In the genomic region with DNA sequence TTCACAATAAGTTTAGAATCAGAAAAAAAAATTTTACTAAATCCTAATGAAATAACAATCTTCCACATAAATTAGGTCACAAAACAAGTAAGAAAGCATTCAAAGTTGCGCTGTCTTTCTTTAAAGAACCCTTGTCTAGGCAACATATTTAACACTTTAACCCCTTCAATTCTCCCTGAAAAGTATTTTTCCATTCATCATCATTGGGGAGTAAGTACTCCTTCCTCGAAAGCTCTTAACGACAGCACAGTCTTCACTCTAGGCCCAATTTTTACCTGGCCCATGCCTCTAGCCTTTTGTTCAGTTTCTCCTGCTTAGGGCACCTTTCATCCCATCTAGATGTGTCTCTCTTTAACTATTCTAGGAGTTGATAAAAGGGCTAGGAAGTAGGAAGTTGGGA, we compare ENCODE assay signal across 9 cellular contexts. TPM values are rescaled to one million over a fixed set of nuclear protein-coding genes. Genes with fewer than 3 reads are reported as not detected.
DNase-seq lines count a peak whose midpoint lies in the region; ATAC-seq and TF ChIP-seq lines count a peak whose summit lies in the region.
"Had no signal": no experiment of that assay in that cellular context is flagged by ENCODE, and none has a peak within 500 bp of the region (broad histone marks: within the 10 kb centered on the region; RNA-seq: fewer than 3 reads in every experiment).

No MANE protein-coding gene starts in this region.

- intact Hi-C loops in Right ventricle myocardium inferior (cut with DNase I) (loop anchor here (5.0 kb wide), 1 partner anchor 95 kb away; a partner anchor contains a TSS), upper lobe of right lung (cut with DNase I) (no loop called here)

- H3K23ac ChIP-seq in mesenchymal stem cell (ENCODE audit: low read length in 2 of 2): no peak overlapping the region

- TF ChIP-seq CTCF in cardiac muscle cell (IDR thresholded peaks at IDR 0.05; ENCODE audit: low read depth, low read length): no peak
- no peak for TF ChIP-seq CTCF in astrocyte of the cerebellum (IDR thresholded peaks at IDR 0.05; ENCODE audit: low read depth, low read length, missing control alignments)
- no peak for TF ChIP-seq CTCF in upper lobe of right lung (IDR thresholded peaks at IDR 0.05)
- no peak for TF ChIP-seq CTCF in GM13976 (IDR thresholded peaks at IDR 0.05; ENCODE audit: borderline replicate concordance, control extremely low read depth, extremely low read depth, insufficient read depth, missing control alignments)

- no peak overlapping the region for H3K14ac ChIP-seq in mesenchymal stem cell (ENCODE audit: low read length in 2 of 2)

- H2AFZ ChIP-seq in mesenchymal stem cell (ENCODE audit: low read depth, low read length): no peak overlapping the region

- H4K8ac ChIP-seq in mesenchymal stem cell (ENCODE audit: low read length): no peak overlapping the region

- no peak overlapping the region for H2AK5ac ChIP-seq in mesenchymal stem cell (ENCODE audit: low read length, severe bottlenecking)

- H3K36me3 ChIP-seq in cardiac muscle cell: no peaks in the 10 kb centered on the region
- peaks cover 10 to 50% of the 10 kb centered on the region in 2 experiments for H3K36me3 ChIP-seq in mesenchymal stem cell (ENCODE audit: control insufficient read depth in 1 of 2, insufficient read depth in 2 of 2, low read depth in 1 of 2, low read length in 2 of 2)
- H3K36me3 ChIP-seq in upper lobe of right lung: peaks cover 24% of the 10 kb centered on the region

- no peak overlapping the region for H3K4ac ChIP-seq in mesenchymal stem cell (ENCODE audit: low read depth in 1 of 2, low read length in 2 of 2)

- ATAC-seq in Right ventricle myocardium inferior (no peak), upper lobe of right lung (no peak), GM19397 (IDR thresholded peaks at IDR 0.05; ENCODE audit: unreplicated experiment) (no peak)

- H3K18ac ChIP-seq in mesenchymal stem cell (ENCODE audit: low read depth in 1 of 2, low read length in 2 of 2): no peak overlapping the region

- peak overlapping the region; percentile 57 for H3K4me2 ChIP-seq in mesenchymal stem cell (ENCODE audit: low read length, poor library complexity, severe bottlenecking)

- H2BK120ac ChIP-seq in mesenchymal stem cell (ENCODE audit: low read depth, low read length): no peak overlapping the region

- H3K27me3 ChIP-seq in cardiac muscle cell (no peaks in the 10 kb centered on the region), mesenchymal stem cell (ENCODE audit: control insufficient read depth in 1 of 2, insufficient read depth in 1 of 2, low read length in 2 of 2) (no peaks in the 10 kb centered on the region), upper lobe of right lung (no peaks in the 10 kb centered on the region)

- peak overlapping the region; percentile 75 for H3K4me3 ChIP-seq in cardiac muscle cell
- H3K4me3 ChIP-seq in astrocyte of the cerebellum (ENCODE audit: low read depth, low read length): peak overlapping the region; percentile 82
- peak overlapping the region in 1 of 2 experiments; percentile 95 for H3K4me3 ChIP-seq in mesenchymal stem cell (ENCODE audit: insufficient read depth in 1 of 2, low read depth in 1 of 2, low read length in 2 of 2)
- peak overlapping the region; percentile 89 for H3K4me3 ChIP-seq in upper lobe of right lung

- WGBS in mesenchymal stem cell: 61% methylated on average over 3 of the region's 3 CpGs

- peak overlapping the region; percentile 96 for H3K9ac ChIP-seq in mesenchymal stem cell (ENCODE audit: low read length)

- no peak for DNase-seq in cardiac muscle cell (ENCODE audit: low read depth in 1 of 2, low spot score in 1 of 2)
- no peak for DNase-seq in Right ventricle myocardium inferior (ENCODE audit: missing footprints)
- DNase-seq in astrocyte of the cerebellum (ENCODE audit: low read depth): no peak
- DNase-seq in mesenchymal stem cell: no peak
- no peak for DNase-seq in upper lobe of right lung
- no peak for DNase-seq in GM13976 (ENCODE audit: low spot score)
- no peak for DNase-seq in HuH-7 (ENCODE audit: low spot score)
- DNase-seq: GF-D8 had no signal

- H2BK15ac ChIP-seq in mesenchymal stem cell (ENCODE audit: low read depth, poor library complexity, severe bottlenecking): no peak overlapping the region

- H3K79me1 ChIP-seq in mesenchymal stem cell (replicated peaks; ENCODE audit: low read length, poor library complexity, severe bottlenecking): peaks cover 9% of the 10 kb centered on the region

- peaks cover 30% of the 10 kb centered on the region for H3K4me1 ChIP-seq in cardiac muscle cell (ENCODE audit: low read depth)
- H3K4me1 ChIP-seq in mesenchymal stem cell (ENCODE audit: control insufficient read depth, insufficient read depth, low read depth, low read length): peaks cover 7% of the 10 kb centered on the region
- H3K4me1 ChIP-seq in upper lobe of right lung: peaks cover 49% of the 10 kb centered on the region

- no peak overlapping the region for H2BK12ac ChIP-seq in mesenchymal stem cell (ENCODE audit: low read length in 2 of 2)

- in situ Hi-C loops in astrocyte of the cerebellum (cut with HindIII; ENCODE audit: low sequenced_read_pairs): no loop called here
- in situ Hi-C loops in GM13976 (cut with MboI; ENCODE audit: low sequenced_read_pairs, unreplicated experiment): loop anchor here (25.0 kb wide), 1 partner anchor 160 kb away; no protein-coding TSS in a partner anchor

- H4K91ac ChIP-seq in mesenchymal stem cell (ENCODE audit: low read length): no peak overlapping the region

- no peak overlapping the region for H2BK5ac ChIP-seq in mesenchymal stem cell (ENCODE audit: low read depth, low read length, poor library complexity, severe bottlenecking)

- no peak overlapping the region for H3K27ac ChIP-seq in cardiac muscle cell
- no peak overlapping the region for H3K27ac ChIP-seq in mesenchymal stem cell (ENCODE audit: low read length, poor library complexity, severe bottlenecking)
- H3K27ac ChIP-seq in upper lobe of right lung: no peak overlapping the region

- H3K9me3 ChIP-seq in cardiac muscle cell (ENCODE audit: low read depth): no peaks in the 10 kb centered on the region
- H3K9me3 ChIP-seq in mesenchymal stem cell (ENCODE audit: control insufficient read depth, low read length): no peaks in the 10 kb centered on the region
- no peaks in the 10 kb centered on the region for H3K9me3 ChIP-seq in upper lobe of right lung

RNA-seq across cellular contexts. Expression of a gene that starts 2.6 kb away (rescaled TPM):
- 59.9 and 65.2 TPM in 2 replicates for total RNA-seq in cardiac muscle cell
- 40.8 and 52.3 TPM in 2 replicates for polyA plus RNA-seq in cardiac muscle cell
- total RNA-seq in Right ventricle myocardium inferior: 80.6 TPM
- 49.4 TPM for polyA plus RNA-seq in mesenchymal stem cell (2013, experiment 1 of 2)
- polyA plus RNA-seq in mesenchymal stem cell (2013, experiment 2 of 2): 49.2 TPM
- total RNA-seq in upper lobe of right lung: 86.2 TPM

RNA-seq across cellular contexts. Expression of a gene that starts 23.2 kb away (rescaled TPM):
- total RNA-seq in cardiac muscle cell (43.1 and 54.1 TPM in 2 replicates), Right ventricle myocardium inferior (27.4 TPM), upper lobe of right lung (13.6 TPM)
- 38.2 and 43.4 TPM in 2 replicates for polyA plus RNA-seq in cardiac muscle cell
- polyA plus RNA-seq in mesenchymal stem cell (2013, experiment 1 of 2): 10.8 TPM
- 10.7 TPM for polyA plus RNA-seq in mesenchymal stem cell (2013, experiment 2 of 2)
